Comparison of ENCODE assay signal across 1 cellular context in the genomic region with DNA sequence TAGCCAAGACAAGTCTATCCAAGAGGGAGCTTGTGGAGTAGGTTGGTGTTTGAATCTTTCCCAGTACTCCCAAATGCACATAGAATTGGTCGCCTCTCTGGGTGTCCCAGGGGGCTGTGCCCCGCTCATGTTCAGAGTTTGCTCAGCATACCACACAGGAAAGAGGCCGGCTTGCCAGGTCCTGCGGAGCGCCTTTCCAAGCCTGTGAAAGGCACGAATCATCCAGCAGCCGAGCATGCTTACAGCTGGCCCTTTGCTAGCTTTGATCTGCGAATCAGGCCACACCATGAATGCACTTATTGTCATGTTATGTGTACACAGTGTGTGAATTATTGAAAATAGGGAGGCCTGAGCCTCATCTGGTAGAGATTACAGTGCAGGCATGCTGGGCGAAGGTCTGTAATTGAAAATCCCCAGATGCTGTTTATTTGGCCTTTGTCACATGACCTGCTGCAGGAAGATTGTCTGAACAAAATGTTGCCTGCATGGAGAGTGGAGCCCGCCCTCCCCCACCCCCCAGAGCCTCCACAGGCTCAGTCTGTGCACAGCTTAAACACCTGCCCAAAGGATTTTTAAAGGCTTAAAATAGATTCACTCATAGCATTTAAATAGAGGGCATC.
TF ChIP-seq lines count a peak whose summit lies in the region.

No MANE protein-coding gene starts in this region.

TF ChIP-seq in HepG2, 621 proteins besides CTCF, POLR2A, EP300 and RAD21 (continued from another document and continues in another):
- TF ChIP-seq, protein P1, sequence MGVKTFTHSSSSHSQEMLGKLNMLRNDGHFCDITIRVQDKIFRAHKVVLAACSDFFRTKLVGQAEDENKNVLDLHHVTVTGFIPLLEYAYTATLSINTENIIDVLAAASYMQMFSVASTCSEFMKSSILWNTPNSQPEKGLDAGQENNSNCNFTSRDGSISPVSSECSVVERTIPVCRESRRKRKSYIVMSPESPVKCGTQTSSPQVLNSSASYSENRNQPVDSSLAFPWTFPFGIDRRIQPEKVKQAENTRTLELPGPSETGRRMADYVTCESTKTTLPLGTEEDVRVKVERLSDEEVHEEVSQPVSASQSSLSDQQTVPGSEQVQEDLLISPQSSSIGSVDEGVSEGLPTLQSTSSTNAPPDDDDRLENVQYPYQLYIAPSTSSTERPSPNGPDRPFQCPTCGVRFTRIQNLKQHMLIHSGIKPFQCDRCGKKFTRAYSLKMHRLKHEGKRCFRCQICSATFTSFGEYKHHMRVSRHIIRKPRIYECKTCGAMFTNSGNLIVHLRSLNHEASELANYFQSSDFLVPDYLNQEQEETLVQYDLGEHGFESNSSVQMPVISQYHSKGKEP (CRISPR knock-in tag; IDR thresholded peaks at IDR 0.05) = 0 out of 2 replicates have a peak, but pooled peaks have one; percentile 14
- TF ChIP-seq, protein P2, sequence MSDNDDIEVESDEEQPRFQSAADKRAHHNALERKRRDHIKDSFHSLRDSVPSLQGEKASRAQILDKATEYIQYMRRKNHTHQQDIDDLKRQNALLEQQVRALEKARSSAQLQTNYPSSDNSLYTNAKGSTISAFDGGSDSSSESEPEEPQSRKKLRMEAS (IDR thresholded peaks at IDR 0.05) = peak; percentile 85
- TF ChIP-seq NCOA1 (CRISPR knock-in tag; IDR thresholded peaks at IDR 0.05) (no peak; the same call in 1 of the 2 replicates), REL (CRISPR knock-in tag; conservative IDR thresholded peaks at IDR 0.05) (no peak), ZNF253 (CRISPR knock-in tag; IDR thresholded peaks at IDR 0.05; ENCODE audit: borderline replicate concordance) (peak; percentile 47; the same call in 1 of the 2 replicates), MZF1 (CRISPR knock-in tag; IDR thresholded peaks at IDR 0.05; ENCODE audit: borderline replicate concordance) (peak; percentile 99), PHF5A (CRISPR knock-in tag; IDR thresholded peaks at IDR 0.05; ENCODE audit: low read depth, unreplicated experiment) (peak; percentile 58), KMT2A (CRISPR knock-in tag; IDR thresholded peaks at IDR 0.05) (peak; percentile 73), RCOR2 (CRISPR knock-in tag; IDR thresholded peaks at IDR 0.05) (peak; percentile 56; the same call in 1 of the 2 replicates), SP5 (CRISPR knock-in tag; IDR thresholded peaks at IDR 0.05; ENCODE audit: borderline replicate concordance, low read depth) (peak; percentile 31; the same call in 1 of the 2 replicates), ZMYM3 (CRISPR knock-in tag; IDR thresholded peaks at IDR 0.05) (peak; percentile 59; the same call in 1 of the 2 replicates), RBM39 (IDR thresholded peaks at IDR 0.05; ENCODE audit: low read depth, low read length, poor library complexity, severe bottlenecking) (no peak), MTA1 (CRISPR knock-in tag; IDR thresholded peaks at IDR 0.05; ENCODE audit: borderline replicate concordance) (peak; percentile 68; the same call in 1 of the 2 replicates), ZNF709 (CRISPR knock-in tag; IDR thresholded peaks at IDR 0.05) (0 out of 2 replicates have a peak, but pooled peaks have one; percentile 52), BHLHE40 (IDR thresholded peaks at IDR 0.05; ENCODE audit: low read length) (peak; percentile 73), RELA (CRISPR knock-in tag; IDR thresholded peaks at IDR 0.05) (no peak), ZEB1 (IDR thresholded peaks at IDR 0.05; ENCODE audit: insufficient replicate concordance, low read depth) (peak; percentile 45), CENPX (CRISPR knock-in tag; IDR thresholded peaks at IDR 0.05) (no peak), ZBTB20 (CRISPR knock-in tag; IDR thresholded peaks at IDR 0.05; ENCODE audit: borderline replicate concordance, low read depth) (0 out of 2 replicates have a peak, but pooled peaks have one; percentile 16), ARID2 (CRISPR knock-in tag; IDR thresholded peaks at IDR 0.05; ENCODE audit: borderline replicate concordance) (peak; percentile 88; the same call in 1 of the 2 replicates), ZNF83 (CRISPR knock-in tag; IDR thresholded peaks at IDR 0.05; ENCODE audit: borderline replicate concordance) (no peak), GATAD1 (CRISPR knock-in tag; IDR thresholded peaks at IDR 0.05) (peak; percentile 11; the same call in 1 of the 2 replicates), SP2 (CRISPR knock-in tag; IDR thresholded peaks at IDR 0.05) (no peak), TOE1 (CRISPR knock-in tag; IDR thresholded peaks at IDR 0.05) (no peak), ZBTB7B (CRISPR knock-in tag; IDR thresholded peaks at IDR 0.05) (peak; percentile 52; the same call in 1 of the 2 replicates), GTF2F1 (IDR thresholded peaks at IDR 0.05; ENCODE audit: low read length) (no peak), CBX1 (IDR thresholded peaks at IDR 0.05; ENCODE audit: low read depth) (no peak), ZKSCAN8 (CRISPR knock-in tag; IDR thresholded peaks at IDR 0.05; ENCODE audit: borderline replicate concordance) (peak; percentile 81; the same call in 1 of the 2 replicates), ZNF607 (CRISPR knock-in tag; IDR thresholded peaks at IDR 0.05; ENCODE audit: borderline replicate concordance) (no peak)
- TF ChIP-seq, protein P3, sequence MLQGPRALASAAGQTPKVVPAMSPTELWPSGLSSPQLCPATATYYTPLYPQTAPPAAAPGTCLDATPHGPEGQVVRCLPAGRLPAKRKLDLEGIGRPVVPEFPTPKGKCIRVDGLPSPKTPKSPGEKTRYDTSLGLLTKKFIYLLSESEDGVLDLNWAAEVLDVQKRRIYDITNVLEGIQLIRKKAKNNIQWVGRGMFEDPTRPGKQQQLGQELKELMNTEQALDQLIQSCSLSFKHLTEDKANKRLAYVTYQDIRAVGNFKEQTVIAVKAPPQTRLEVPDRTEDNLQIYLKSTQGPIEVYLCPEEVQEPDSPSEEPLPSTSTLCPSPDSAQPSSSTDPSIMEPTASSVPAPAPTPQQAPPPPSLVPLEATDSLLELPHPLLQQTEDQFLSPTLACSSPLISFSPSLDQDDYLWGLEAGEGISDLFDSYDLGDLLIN (CRISPR knock-in tag; IDR thresholded peaks at IDR 0.05; ENCODE audit: borderline replicate concordance) = 0 out of 2 replicates have a peak, but pooled peaks have one; percentile 41
- TF ChIP-seq, protein P4, sequence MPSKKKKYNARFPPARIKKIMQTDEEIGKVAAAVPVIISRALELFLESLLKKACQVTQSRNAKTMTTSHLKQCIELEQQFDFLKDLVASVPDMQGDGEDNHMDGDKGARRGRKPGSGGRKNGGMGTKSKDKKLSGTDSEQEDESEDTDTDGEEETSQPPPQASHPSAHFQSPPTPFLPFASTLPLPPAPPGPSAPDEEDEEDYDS (CRISPR knock-in tag; IDR thresholded peaks at IDR 0.05) = peak; percentile 80
- TF ChIP-seq, protein P5, sequence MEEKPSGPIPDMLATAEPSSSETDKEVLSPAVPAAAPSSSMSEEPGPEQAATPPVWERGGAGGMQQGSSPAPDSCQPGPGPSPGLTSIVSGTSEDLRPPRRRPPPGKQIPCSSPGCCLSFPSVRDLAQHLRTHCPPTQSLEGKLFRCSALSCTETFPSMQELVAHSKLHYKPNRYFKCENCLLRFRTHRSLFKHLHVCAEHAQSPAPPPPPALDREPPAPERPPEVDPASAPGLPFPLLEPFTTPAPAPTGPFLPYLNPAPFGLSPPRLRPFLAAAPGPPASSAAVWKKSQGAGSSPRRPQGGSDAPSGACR (CRISPR knock-in tag; IDR thresholded peaks at IDR 0.05) = no peak
- TF ChIP-seq, protein P6, sequence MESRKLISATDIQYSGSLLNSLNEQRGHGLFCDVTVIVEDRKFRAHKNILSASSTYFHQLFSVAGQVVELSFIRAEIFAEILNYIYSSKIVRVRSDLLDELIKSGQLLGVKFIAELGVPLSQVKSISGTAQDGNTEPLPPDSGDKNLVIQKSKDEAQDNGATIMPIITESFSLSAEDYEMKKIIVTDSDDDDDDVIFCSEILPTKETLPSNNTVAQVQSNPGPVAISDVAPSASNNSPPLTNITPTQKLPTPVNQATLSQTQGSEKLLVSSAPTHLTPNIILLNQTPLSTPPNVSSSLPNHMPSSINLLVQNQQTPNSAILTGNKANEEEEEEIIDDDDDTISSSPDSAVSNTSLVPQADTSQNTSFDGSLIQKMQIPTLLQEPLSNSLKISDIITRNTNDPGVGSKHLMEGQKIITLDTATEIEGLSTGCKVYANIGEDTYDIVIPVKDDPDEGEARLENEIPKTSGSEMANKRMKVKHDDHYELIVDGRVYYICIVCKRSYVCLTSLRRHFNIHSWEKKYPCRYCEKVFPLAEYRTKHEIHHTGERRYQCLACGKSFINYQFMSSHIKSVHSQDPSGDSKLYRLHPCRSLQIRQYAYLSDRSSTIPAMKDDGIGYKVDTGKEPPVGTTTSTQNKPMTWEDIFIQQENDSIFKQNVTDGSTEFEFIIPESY (CRISPR knock-in tag; IDR thresholded peaks at IDR 0.05) = peak; percentile 43; the same call in 1 of the 2 replicates
- TF ChIP-seq, protein P7, sequence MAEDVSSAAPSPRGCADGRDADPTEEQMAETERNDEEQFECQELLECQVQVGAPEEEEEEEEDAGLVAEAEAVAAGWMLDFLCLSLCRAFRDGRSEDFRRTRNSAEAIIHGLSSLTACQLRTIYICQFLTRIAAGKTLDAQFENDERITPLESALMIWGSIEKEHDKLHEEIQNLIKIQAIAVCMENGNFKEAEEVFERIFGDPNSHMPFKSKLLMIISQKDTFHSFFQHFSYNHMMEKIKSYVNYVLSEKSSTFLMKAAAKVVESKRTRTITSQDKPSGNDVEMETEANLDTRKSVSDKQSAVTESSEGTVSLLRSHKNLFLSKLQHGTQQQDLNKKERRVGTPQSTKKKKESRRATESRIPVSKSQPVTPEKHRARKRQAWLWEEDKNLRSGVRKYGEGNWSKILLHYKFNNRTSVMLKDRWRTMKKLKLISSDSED (CRISPR knock-in tag; IDR thresholded peaks at IDR 0.05) = no peak
- TF ChIP-seq, protein P8, sequence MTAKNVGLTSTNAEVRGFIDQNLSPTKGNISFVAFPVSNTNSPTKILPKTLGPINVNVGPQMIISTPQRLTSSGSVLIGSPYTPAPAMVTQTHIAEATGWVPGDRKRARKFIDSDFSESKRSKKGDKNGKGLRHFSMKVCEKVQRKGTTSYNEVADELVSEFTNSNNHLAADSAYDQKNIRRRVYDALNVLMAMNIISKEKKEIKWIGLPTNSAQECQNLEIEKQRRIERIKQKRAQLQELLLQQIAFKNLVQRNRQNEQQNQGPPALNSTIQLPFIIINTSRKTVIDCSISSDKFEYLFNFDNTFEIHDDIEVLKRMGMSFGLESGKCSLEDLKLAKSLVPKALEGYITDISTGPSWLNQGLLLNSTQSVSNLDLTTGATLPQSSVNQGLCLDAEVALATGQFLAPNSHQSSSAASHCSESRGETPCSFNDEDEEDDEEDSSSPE (CRISPR knock-in tag; IDR thresholded peaks at IDR 0.05) = peak; percentile 59; the same call in 1 of the 2 replicates
- TF ChIP-seq, protein P9, sequence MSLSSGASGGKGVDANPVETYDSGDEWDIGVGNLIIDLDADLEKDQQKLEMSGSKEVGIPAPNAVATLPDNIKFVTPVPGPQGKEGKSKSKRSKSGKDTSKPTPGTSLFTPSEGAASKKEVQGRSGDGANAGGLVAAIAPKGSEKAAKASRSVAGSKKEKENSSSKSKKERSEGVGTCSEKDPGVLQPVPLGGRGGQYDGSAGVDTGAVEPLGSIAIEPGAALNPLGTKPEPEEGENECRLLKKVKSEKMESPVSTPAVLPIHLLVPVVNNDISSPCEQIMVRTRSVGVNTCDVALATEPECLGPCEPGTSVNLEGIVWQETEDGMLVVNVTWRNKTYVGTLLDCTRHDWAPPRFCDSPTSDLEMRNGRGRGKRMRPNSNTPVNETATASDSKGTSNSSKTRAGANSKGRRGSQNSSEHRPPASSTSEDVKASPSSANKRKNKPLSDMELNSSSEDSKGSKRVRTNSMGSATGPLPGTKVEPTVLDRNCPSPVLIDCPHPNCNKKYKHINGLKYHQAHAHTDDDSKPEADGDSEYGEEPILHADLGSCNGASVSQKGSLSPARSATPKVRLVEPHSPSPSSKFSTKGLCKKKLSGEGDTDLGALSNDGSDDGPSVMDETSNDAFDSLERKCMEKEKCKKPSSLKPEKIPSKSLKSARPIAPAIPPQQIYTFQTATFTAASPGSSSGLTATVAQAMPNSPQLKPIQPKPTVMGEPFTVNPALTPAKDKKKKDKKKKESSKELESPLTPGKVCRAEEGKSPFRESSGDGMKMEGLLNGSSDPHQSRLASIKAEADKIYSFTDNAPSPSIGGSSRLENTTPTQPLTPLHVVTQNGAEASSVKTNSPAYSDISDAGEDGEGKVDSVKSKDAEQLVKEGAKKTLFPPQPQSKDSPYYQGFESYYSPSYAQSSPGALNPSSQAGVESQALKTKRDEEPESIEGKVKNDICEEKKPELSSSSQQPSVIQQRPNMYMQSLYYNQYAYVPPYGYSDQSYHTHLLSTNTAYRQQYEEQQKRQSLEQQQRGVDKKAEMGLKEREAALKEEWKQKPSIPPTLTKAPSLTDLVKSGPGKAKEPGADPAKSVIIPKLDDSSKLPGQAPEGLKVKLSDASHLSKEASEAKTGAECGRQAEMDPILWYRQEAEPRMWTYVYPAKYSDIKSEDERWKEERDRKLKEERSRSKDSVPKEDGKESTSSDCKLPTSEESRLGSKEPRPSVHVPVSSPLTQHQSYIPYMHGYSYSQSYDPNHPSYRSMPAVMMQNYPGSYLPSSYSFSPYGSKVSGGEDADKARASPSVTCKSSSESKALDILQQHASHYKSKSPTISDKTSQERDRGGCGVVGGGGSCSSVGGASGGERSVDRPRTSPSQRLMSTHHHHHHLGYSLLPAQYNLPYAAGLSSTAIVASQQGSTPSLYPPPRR (CRISPR knock-in tag; IDR thresholded peaks at IDR 0.05; ENCODE audit: borderline replicate concordance) = peak; percentile 95
- TF ChIP-seq, protein P10, sequence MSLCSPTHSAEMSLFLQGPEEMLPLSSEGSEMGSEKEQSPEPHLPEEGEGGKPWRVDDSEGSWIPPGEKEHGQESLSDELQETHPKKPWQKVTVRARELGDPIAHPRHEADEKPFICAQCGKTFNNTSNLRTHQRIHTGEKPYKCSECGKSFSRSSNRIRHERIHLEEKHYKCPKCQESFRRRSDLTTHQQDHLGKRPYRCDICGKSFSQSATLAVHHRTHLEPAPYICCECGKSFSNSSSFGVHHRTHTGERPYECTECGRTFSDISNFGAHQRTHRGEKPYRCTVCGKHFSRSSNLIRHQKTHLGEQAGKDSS (CRISPR knock-in tag; IDR thresholded peaks at IDR 0.05; ENCODE audit: borderline replicate concordance, low read depth) = no peak
- TF ChIP-seq, protein P11, sequence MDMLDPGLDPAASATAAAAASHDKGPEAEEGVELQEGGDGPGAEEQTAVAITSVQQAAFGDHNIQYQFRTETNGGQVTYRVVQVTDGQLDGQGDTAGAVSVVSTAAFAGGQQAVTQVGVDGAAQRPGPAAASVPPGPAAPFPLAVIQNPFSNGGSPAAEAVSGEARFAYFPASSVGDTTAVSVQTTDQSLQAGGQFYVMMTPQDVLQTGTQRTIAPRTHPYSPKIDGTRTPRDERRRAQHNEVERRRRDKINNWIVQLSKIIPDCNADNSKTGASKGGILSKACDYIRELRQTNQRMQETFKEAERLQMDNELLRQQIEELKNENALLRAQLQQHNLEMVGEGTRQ (IDR thresholded peaks at IDR 0.05; ENCODE audit: low read depth, low read length) = peak; percentile 70
- TF ChIP-seq, protein P11 (CRISPR knock-in tag; IDR thresholded peaks at IDR 0.05; ENCODE audit: borderline replicate concordance) = peak; percentile 85; the same call in 1 of the 2 replicates
